Comparison of ENCODE assay signal across 8 cellular contexts in genomic region chr12:54352022-54352531, GRCh38. TPM values are rescaled to one million over a fixed set of nuclear protein-coding genes. Genes with fewer than 3 reads are reported as not detected.
DNase-seq lines count a peak whose midpoint lies in the region; ATAC-seq lines count a peak whose summit lies in the region.

No MANE protein-coding gene starts in this region.

- peak overlapping the region; percentile 57 for H3K4me2 ChIP-seq in BLaER1

- H3K27ac ChIP-seq in BLaER1 = no peak overlapping the region

- peaks cover 50% of the 10 kb centered on the region for H3K36me3 ChIP-seq in BLaER1

- no peaks in the 10 kb centered on the region for H3K27me3 ChIP-seq in BLaER1

- ATAC-seq in activated naive CD4-positive, alpha-beta T cell treated with anti-CD3 and anti-CD28 coated beads, Interleukin-2, amount 50 U/mL, for 72 hours = peak; percentile 80 to 85
- no peak for ATAC-seq in GM21360 (IDR thresholded peaks at IDR 0.05; ENCODE audit: unreplicated experiment)

- no peaks in the 10 kb centered on the region for H4K20me1 ChIP-seq in BLaER1

- peak overlapping the region; percentile 86 to 87 for H3K27ac Mint-ChIP-seq in activated naive CD4-positive, alpha-beta T cell treated with anti-CD3 and anti-CD28 coated beads, Interleukin-2, amount 50 U/mL, for 72 hours

- H3K9me3 ChIP-seq in BLaER1 = no peaks in the 10 kb centered on the region
- no peaks in the 10 kb centered on the region for H3K9me3 ChIP-seq in iPS-18c (ENCODE audit: control insufficient read depth, insufficient read depth, low read length)

- H3K4me3 ChIP-seq in BLaER1 (no peak overlapping the region), iPS-18c (ENCODE audit: insufficient read depth, low read depth, low read length) (peak overlapping the region; percentile 52)

- H3K9me3 Mint-ChIP-seq in activated naive CD4-positive, alpha-beta T cell treated with anti-CD3 and anti-CD28 coated beads, Interleukin-2, amount 50 U/mL, for 72 hours = no peaks in the 10 kb centered on the region

- H3K36me3 Mint-ChIP-seq in activated naive CD4-positive, alpha-beta T cell treated with anti-CD3 and anti-CD28 coated beads, Interleukin-2, amount 50 U/mL, for 72 hours = no peaks in the 10 kb centered on the region

- H3K9ac ChIP-seq in BLaER1 = no peak overlapping the region; the same call in 1 of the 2 replicates

- DNase-seq in NCI-H1694 treated with DMSO at 0.1 percent for 48 hours (lab: John Stamatoyannopoulos, UW) = peak; percentile 42
- peak; percentile 41 to 63 for DNase-seq in activated naive CD4-positive, alpha-beta T cell treated with anti-CD3 and anti-CD28 coated beads, Interleukin-2, amount 50 U/mL, for 72 hours (ENCODE audit: low spot score in 2 of 2)
- DNase-seq in stimulated activated CD4-positive, alpha-beta T cell treated with anti-CD3 and anti-CD28 coated beads, Interleukin-15, amount 100 ng/mL, for 24 hours = peak; percentile 62
- DNase-seq in CD1c-positive myeloid dendritic cell (ENCODE audit: extremely low spot score) = no peak
- no peak for DNase-seq in activated gamma-delta T cell treated with Interleukin-2 at 50 U/mL for 16 hours

- peaks cover 23% of the 10 kb centered on the region for H3K4me1 ChIP-seq in BLaER1

RNA-seq across cellular contexts. Expression of gene GPR84, which starts 12.2 kb away (rescaled TPM):
- 1 to 10 TPM; 2.0 to 4.1 TPM for total RNA-seq in activated naive CD4-positive, alpha-beta T cell treated with anti-CD3 and anti-CD28 coated beads, Interleukin-2, amount 50 U/mL, for 72 hours

RNA-seq across cellular contexts. Expression of gene COPZ1, which starts 27.1 kb away (rescaled TPM):
- total RNA-seq in activated naive CD4-positive, alpha-beta T cell treated with anti-CD3 and anti-CD28 coated beads, Interleukin-2, amount 50 U/mL, for 72 hours = 100 to 1,000 TPM in 1 of 2 donors, 10 to 100 TPM in 1; 99.1 to 101 TPM

RNA-seq across cellular contexts. Expression of gene ZNF385A, which starts 32.5 kb away (rescaled TPM):
- total RNA-seq in activated naive CD4-positive, alpha-beta T cell treated with anti-CD3 and anti-CD28 coated beads, Interleukin-2, amount 50 U/mL, for 72 hours = 1 to 10 TPM; 1.2 to 1.8 TPM

RNA-seq across cellular contexts. Expression of gene NFE2, which starts 51.3 kb away (rescaled TPM):
- total RNA-seq in activated naive CD4-positive, alpha-beta T cell treated with anti-CD3 and anti-CD28 coated beads, Interleukin-2, amount 50 U/mL, for 72 hours = under 1 TPM in 1 of 2 donors, not detected in 1; 0.20 TPM

Comparison
In these comparisons a context has a peak if more than half of its experiments do, and no peak if none do; other contexts are left out.
1. DNase-seq: peak in NCI-H1694 treated with DMSO at 0.1 percent for 48 hours (single experiment), activated naive CD4-positive, alpha-beta T cell treated with anti-CD3 and anti-CD28 coated beads, Interleukin-2, amount 50 U/mL, for 72 hours (2 of 2) and stimulated activated CD4-positive, alpha-beta T cell treated with anti-CD3 and anti-CD28 coated beads, Interleukin-15, amount 100 ng/mL, for 24 hours (single experiment); none in CD1c-positive myeloid dendritic cell (single experiment) and activated gamma-delta T cell treated with Interleukin-2 at 50 U/mL for 16 hours (single experiment).